In the genomic region with DNA sequence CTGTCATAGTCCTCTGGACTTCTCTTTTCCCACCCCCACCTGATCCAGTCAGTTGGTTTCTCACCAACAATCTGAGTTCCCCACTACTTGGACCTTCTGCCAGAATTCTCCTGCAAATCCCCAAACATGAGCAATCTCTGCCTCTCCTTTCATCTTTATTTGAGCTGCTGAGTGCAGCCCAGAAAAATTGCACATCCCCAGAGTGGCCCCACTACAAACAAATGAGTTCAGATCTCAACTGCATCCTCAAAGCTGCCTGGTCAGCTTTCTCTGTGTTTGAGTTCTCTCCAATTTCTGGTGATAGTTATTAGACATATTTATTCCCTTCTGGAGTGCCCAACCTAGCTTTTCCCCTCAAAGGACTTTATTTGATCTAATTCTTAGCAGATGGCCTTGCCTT, we compare ENCODE assay signal across 1 cellular context.
A peak's percentile ranks its signal among the peaks of the same experiment; 100 is the strongest.
TF ChIP-seq lines count a peak whose summit lies in the region.

No MANE protein-coding gene starts in this region.

TF ChIP-seq in HepG2, 621 proteins besides CTCF, POLR2A, EP300 and RAD21:
- 0 out of 2 replicates have a peak, but pooled peaks have one; percentile 20 for TF ChIP-seq SOX13 (IDR thresholded peaks at IDR 0.05)
- TF ChIP-seq SOX13 (CRISPR knock-in tag; conservative IDR thresholded peaks at IDR 0.05 in 1 of 2, IDR thresholded peaks at IDR 0.05 in 1 of 2) = peak in 1 of 2 experiments; percentile 41; a peak in 1 of 4 replicates
- TF ChIP-seq ARID4A (CRISPR knock-in tag; IDR thresholded peaks at IDR 0.05; ENCODE audit: borderline replicate concordance) = no peak
- TF ChIP-seq GFI1 (CRISPR knock-in tag; IDR thresholded peaks at IDR 0.05; ENCODE audit: borderline replicate concordance) = peak; percentile 99
- TF ChIP-seq LCORL (IDR thresholded peaks at IDR 0.05) = no peak
- TF ChIP-seq LCORL (CRISPR knock-in tag; IDR thresholded peaks at IDR 0.05) = 0 out of 2 replicates have a peak, but pooled peaks have one; percentile 33
- TF ChIP-seq MAX (IDR thresholded peaks at IDR 0.05) = peak; percentile 26; the same call in 1 of the 2 replicates
- peak; percentile 95 for TF ChIP-seq HMG20B (CRISPR knock-in tag; conservative IDR thresholded peaks at IDR 0.05)
- peak; percentile 67 to 68 for TF ChIP-seq MAFK (conservative IDR thresholded peaks at IDR 0.05 in 1 of 2, IDR thresholded peaks at IDR 0.05 in 1 of 2; ENCODE audit: low read length in 2 of 2)
- TF ChIP-seq AKNA (CRISPR knock-in tag; IDR thresholded peaks at IDR 0.05; ENCODE audit: borderline replicate concordance) = no peak
- peak; percentile 58 for TF ChIP-seq ARID5B (CRISPR knock-in tag; IDR thresholded peaks at IDR 0.05)
- TF ChIP-seq NCOA2 (CRISPR knock-in tag; IDR thresholded peaks at IDR 0.05) = peak; percentile 29; the same call in 1 of the 2 replicates
- no peak for TF ChIP-seq ZBTB44 (CRISPR knock-in tag; IDR thresholded peaks at IDR 0.05)
- TF ChIP-seq SOX6 (IDR thresholded peaks at IDR 0.05) = no peak
- TF ChIP-seq SOX6 (CRISPR knock-in tag; IDR thresholded peaks at IDR 0.05) = peak; percentile 41; the same call in 1 of the 2 replicates
- peak; percentile 40; the same call in 1 of the 2 replicates for TF ChIP-seq ZMYM4 (CRISPR knock-in tag; IDR thresholded peaks at IDR 0.05)
- TF ChIP-seq TCF7 (IDR thresholded peaks at IDR 0.05; ENCODE audit: low read depth) = peak; percentile 83
- 0 out of 2 replicates have a peak, but pooled peaks have one; percentile 45 for TF ChIP-seq HDAC2 (CRISPR knock-in tag; IDR thresholded peaks at IDR 0.05)
- peak; percentile 70 for TF ChIP-seq MAFF (IDR thresholded peaks at IDR 0.05; ENCODE audit: low read depth, low read length)
- TF ChIP-seq SALL1 (CRISPR knock-in tag; IDR thresholded peaks at IDR 0.05) = peak; percentile 29; the same call in 1 of the 2 replicates
- peak; percentile 53; the same call in 1 of the 2 replicates for TF ChIP-seq RCOR2 (CRISPR knock-in tag; IDR thresholded peaks at IDR 0.05)
- TF ChIP-seq ZNF451 (CRISPR knock-in tag; IDR thresholded peaks at IDR 0.05) = no peak
- TF ChIP-seq PITX1 (CRISPR knock-in tag; IDR thresholded peaks at IDR 0.05) = peak; percentile 50; the same call in 1 of the 2 replicates
- TF ChIP-seq PHF21A (CRISPR knock-in tag; IDR thresholded peaks at IDR 0.05) = peak; percentile 49; the same call in 1 of the 2 replicates
- TF ChIP-seq CEBPB (IDR thresholded peaks at IDR 0.05; ENCODE audit: borderline replicate concordance, low read depth, low read length) = peak; percentile 25; the same call in 1 of the 2 replicates
- TF ChIP-seq HMG20A (CRISPR knock-in tag; IDR thresholded peaks at IDR 0.05; ENCODE audit: borderline replicate concordance) = peak; percentile 31; the same call in 1 of the 2 replicates
- no peak for TF ChIP-seq ZNF691 (CRISPR knock-in tag; IDR thresholded peaks at IDR 0.05; ENCODE audit: borderline replicate concordance, low read depth)
- TF ChIP-seq, protein P1, sequence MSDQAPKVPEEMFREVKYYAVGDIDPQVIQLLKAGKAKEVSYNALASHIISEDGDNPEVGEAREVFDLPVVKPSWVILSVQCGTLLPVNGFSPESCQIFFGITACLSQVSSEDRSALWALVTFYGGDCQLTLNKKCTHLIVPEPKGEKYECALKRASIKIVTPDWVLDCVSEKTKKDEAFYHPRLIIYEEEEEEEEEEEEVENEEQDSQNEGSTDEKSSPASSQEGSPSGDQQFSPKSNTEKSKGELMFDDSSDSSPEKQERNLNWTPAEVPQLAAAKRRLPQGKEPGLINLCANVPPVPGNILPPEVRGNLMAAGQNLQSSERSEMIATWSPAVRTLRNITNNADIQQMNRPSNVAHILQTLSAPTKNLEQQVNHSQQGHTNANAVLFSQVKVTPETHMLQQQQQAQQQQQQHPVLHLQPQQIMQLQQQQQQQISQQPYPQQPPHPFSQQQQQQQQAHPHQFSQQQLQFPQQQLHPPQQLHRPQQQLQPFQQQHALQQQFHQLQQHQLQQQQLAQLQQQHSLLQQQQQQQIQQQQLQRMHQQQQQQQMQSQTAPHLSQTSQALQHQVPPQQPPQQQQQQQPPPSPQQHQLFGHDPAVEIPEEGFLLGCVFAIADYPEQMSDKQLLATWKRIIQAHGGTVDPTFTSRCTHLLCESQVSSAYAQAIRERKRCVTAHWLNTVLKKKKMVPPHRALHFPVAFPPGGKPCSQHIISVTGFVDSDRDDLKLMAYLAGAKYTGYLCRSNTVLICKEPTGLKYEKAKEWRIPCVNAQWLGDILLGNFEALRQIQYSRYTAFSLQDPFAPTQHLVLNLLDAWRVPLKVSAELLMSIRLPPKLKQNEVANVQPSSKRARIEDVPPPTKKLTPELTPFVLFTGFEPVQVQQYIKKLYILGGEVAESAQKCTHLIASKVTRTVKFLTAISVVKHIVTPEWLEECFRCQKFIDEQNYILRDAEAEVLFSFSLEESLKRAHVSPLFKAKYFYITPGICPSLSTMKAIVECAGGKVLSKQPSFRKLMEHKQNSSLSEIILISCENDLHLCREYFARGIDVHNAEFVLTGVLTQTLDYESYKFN (CRISPR knock-in tag; conservative IDR thresholded peaks at IDR 0.05) = 0 out of 2 replicates have a peak, but pooled peaks have one; percentile 44
- peak; percentile 51; the same call in 1 of the 2 replicates for TF ChIP-seq FOSL2 (CRISPR knock-in tag; IDR thresholded peaks at IDR 0.05)
- TF ChIP-seq HNF4A (CRISPR knock-in tag; IDR thresholded peaks at IDR 0.05) = peak; percentile 40; the same call in 1 of the 2 replicates
- no peak for TF ChIP-seq SP140L (CRISPR knock-in tag; IDR thresholded peaks at IDR 0.05; ENCODE audit: borderline replicate concordance)
- peak; percentile 31 for TF ChIP-seq ASH2L (IDR thresholded peaks at IDR 0.05; ENCODE audit: insufficient read length, low read depth, low read length)
